25 cellular contexts compared by ENCODE assay signal in the genomic region with DNA sequence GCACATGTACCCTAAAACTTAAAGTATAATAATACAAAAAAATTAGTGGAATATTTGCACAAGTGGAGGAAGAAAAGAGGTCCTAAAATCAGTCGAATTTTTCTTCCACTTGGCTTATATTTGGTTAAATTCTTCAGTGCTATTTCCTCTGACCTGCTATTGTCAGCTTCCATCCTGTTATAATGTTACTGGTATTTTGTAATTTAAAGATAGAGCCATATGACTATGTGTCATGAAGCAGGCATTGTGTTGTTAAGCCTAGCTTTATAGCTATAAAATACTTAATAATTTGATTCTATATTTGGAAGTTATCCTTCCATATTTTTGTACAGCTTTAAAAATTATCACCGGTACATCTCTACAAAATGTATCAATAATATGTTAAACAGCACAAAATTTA.
"Had no signal": no experiment of that assay in that cellular context is flagged by ENCODE, and none has a peak within 500 bp of the region (broad histone marks: within the 10 kb centered on the region; RNA-seq: fewer than 3 reads in every experiment).

No MANE protein-coding gene starts in this region.

- H3K27me3 ChIP-seq: MG63, SJSA1 had no signal

- DNase-seq: IMR-90, Karpas-422, KG1, MG63, NCI-H1092, NCI-H1105 treated with DMSO at 0.1 percent for 48 hours, NCI-H1417 treated with DMSO at 0.1 percent for 48 hours, NCI-H146, NCI-H1694 treated with DMSO at 0.1 percent for 48 hours, NCI-H1930, NCI-H2081, NCI-H2107, NCI-H226, NCI-H446, NCI-H510A, NCI-H524 treated with DMSO at 0.1 percent for 48 hours, NCI-H69, NCI-H774, Right ventricle myocardium superior, RPMI8226, SIG-M5 had no signal

- ATAC-seq: HepG2 had no signal

- H3K36me3 ChIP-seq: MG63, SJSA1 had no signal

- FAIRE-seq: RCC 7860 had no signal

- H3K9me3 ChIP-seq: MG63, SJSA1 had no signal

- H3K27ac ChIP-seq: SJSA1, SK-N-MC had no signal

- H3K4me3 ChIP-seq: MG63, SJSA1, SK-N-MC had no signal
